ENCODE assay signal across 10 cellular contexts in the genomic region with DNA sequence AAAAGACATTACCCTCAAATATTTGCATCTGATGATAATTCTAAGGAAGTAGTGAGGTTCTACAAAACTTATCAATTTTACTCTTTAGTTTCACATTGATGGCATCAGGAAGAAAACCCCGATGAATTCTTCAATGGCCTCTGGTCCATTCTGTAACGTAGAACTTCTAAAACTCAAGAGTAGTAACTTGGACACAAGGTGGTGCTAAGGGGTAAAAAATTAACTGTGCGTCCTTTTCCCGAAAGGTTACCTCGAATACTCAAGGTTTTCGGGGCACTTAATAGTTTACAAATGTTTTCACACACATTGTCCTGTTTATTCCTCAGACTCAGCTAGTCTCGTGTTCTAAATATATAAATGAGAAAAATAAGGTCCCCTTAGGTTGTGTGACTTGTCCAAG.
A peak's percentile ranks its signal among the peaks of the same experiment; 100 is the strongest.
DNase-seq lines count a peak whose midpoint lies in the region; ATAC-seq and TF ChIP-seq lines count a peak whose summit lies in the region.
"Had no signal": no experiment of that assay in that cellular context is flagged by ENCODE, and none has a peak within 500 bp of the region (broad histone marks: within the 10 kb centered on the region; RNA-seq: fewer than 3 reads in every experiment).

No MANE protein-coding gene starts in this region.

- TF ChIP-seq CTCF in GM06990 (IDR thresholded peaks at IDR 0.05; ENCODE audit: insufficient read depth, low read length, poor library complexity, severe bottlenecking): peak; percentile 31
- peak; percentile 34 for TF ChIP-seq CTCF in coronary artery (IDR thresholded peaks at IDR 0.05)

- no peaks in the 10 kb centered on the region for H3K36me3 ChIP-seq in GM06990 (ENCODE audit: control insufficient read depth, insufficient read depth, low read length)

- H3K4me1 Mint-ChIP-seq in stimulated activated effector memory CD8-positive, alpha-beta T cell treated with anti-CD3 and anti-CD28 coated beads, Interleukin-12 subunit alpha, Interleukin-12 subunit beta, amount 100 ng/mL, for 72 hours: no peaks in the 10 kb centered on the region
- H3K4me1 Mint-ChIP-seq: activated naive CD8-positive, alpha-beta T cell treated with anti-CD3 and anti-CD28 coated beads, Interleukin-2, amount 50 U/mL, for 24 hours had no signal

- no peaks in the 10 kb centered on the region for H3K36me3 Mint-ChIP-seq in stimulated activated effector memory CD8-positive, alpha-beta T cell treated with anti-CD3 and anti-CD28 coated beads, Interleukin-12 subunit alpha, Interleukin-12 subunit beta, amount 100 ng/mL, for 72 hours

- ATAC-seq in HG02678 (IDR thresholded peaks at IDR 0.05; ENCODE audit: unreplicated experiment): no peak
- no peak for ATAC-seq in stimulated activated effector memory CD8-positive, alpha-beta T cell treated with anti-CD3 and anti-CD28 coated beads, Interleukin-12 subunit alpha, Interleukin-12 subunit beta, amount 100 ng/mL, for 72 hours
- no peak for ATAC-seq in activated CD4-positive, CD25-positive, alpha-beta regulatory T cell treated with anti-CD3 and anti-CD28 coated beads, Interleukin-2, amount 50 U/mL, for 24 hours
- no peak for ATAC-seq in HG02981 (IDR thresholded peaks at IDR 0.05; ENCODE audit: unreplicated experiment)
- ATAC-seq: activated naive CD8-positive, alpha-beta T cell treated with anti-CD3 and anti-CD28 coated beads, Interleukin-2, amount 50 U/mL, for 24 hours had no signal

- H3K27ac Mint-ChIP-seq in stimulated activated effector memory CD8-positive, alpha-beta T cell treated with anti-CD3 and anti-CD28 coated beads, Interleukin-12 subunit alpha, Interleukin-12 subunit beta, amount 100 ng/mL, for 72 hours: no peak overlapping the region
- H3K27ac Mint-ChIP-seq: activated naive CD8-positive, alpha-beta T cell treated with anti-CD3 and anti-CD28 coated beads, Interleukin-2, amount 50 U/mL, for 24 hours had no signal

- peak; percentile 15 for DNase-seq in A172 (ENCODE audit: low spot score)
- DNase-seq in GM06990 (ENCODE audit: extremely low read depth, insufficient read length): no peak
- DNase-seq in NCI-H748 treated with DMSO at 0.1 percent for 48 hours (lab: John Stamatoyannopoulos, UW): peak; percentile 3
- DNase-seq in coronary artery (ENCODE audit: low spot score): no peak
- DNase-seq in stimulated activated effector memory CD8-positive, alpha-beta T cell treated with anti-CD3 and anti-CD28 coated beads, Interleukin-12 subunit alpha, Interleukin-12 subunit beta, amount 100 ng/mL, for 72 hours (ENCODE audit: low spot score in 2 of 2): no peak
- DNase-seq: activated naive CD8-positive, alpha-beta T cell treated with anti-CD3 and anti-CD28 coated beads, Interleukin-2, amount 50 U/mL, for 24 hours; stimulated activated CD4-positive, alpha-beta T cell treated with anti-CD3 and anti-CD28 coated beads, Interleukin-4, amount 100 ng/mL, for 24 hours had no signal

- H3K4me3 Mint-ChIP-seq in stimulated activated effector memory CD8-positive, alpha-beta T cell treated with anti-CD3 and anti-CD28 coated beads, Interleukin-12 subunit alpha, Interleukin-12 subunit beta, amount 100 ng/mL, for 72 hours: no peak overlapping the region
- H3K4me3 Mint-ChIP-seq: activated naive CD8-positive, alpha-beta T cell treated with anti-CD3 and anti-CD28 coated beads, Interleukin-2, amount 50 U/mL, for 24 hours had no signal

- H3K4me3 ChIP-seq in GM06990 (replicated peaks; ENCODE audit: low read depth, low read length): no peak overlapping the region
- no peak overlapping the region for H3K4me3 ChIP-seq in coronary artery

- H3K27ac ChIP-seq in coronary artery: no peak overlapping the region

- no peaks in the 10 kb centered on the region for H3K27me3 ChIP-seq in GM06990 (replicated peaks; ENCODE audit: control insufficient read depth, insufficient read depth, low read length)

- peaks cover 7% of the 10 kb centered on the region for H3K9me3 Mint-ChIP-seq in stimulated activated effector memory CD8-positive, alpha-beta T cell treated with anti-CD3 and anti-CD28 coated beads, Interleukin-12 subunit alpha, Interleukin-12 subunit beta, amount 100 ng/mL, for 72 hours

Comparison
In these comparisons a context has a peak if more than half of its experiments do, and no peak if none do; other contexts are left out.
1. DNase-seq: peak in A172 (single experiment) and NCI-H748 treated with DMSO at 0.1 percent for 48 hours (single experiment); none in GM06990 (single experiment), coronary artery (single experiment) and stimulated activated effector memory CD8-positive, alpha-beta T cell treated with anti-CD3 and anti-CD28 coated beads, Interleukin-12 subunit alpha, Interleukin-12 subunit beta, amount 100 ng/mL, for 72 hours (0 of 2).